Comparison of ENCODE assay signal across 8 cellular contexts in genomic region chr1:32394141-32394889, GRCh38. TPM values are rescaled to one million over a fixed set of nuclear protein-coding genes. Genes with fewer than 3 reads are reported as not detected.
DNase-seq lines count a peak whose midpoint lies in the region; ATAC-seq lines count a peak whose summit lies in the region.

Gene BSDC1 (minus strand): TSS chr1:32394441. CDS start chr1:32394414, 27 bp downstream.

- peak within 1 kb of the TSS; percentile 76 for H3K4me3 ChIP-seq in effector memory CD4-positive, alpha-beta T cell (ENCODE audit: insufficient read depth, low read depth, low read length, poor library complexity, severe bottlenecking)

- peak within 1 kb of the TSS; percentile 94 for H3K27ac ChIP-seq in effector memory CD4-positive, alpha-beta T cell (ENCODE audit: insufficient read depth, low read length, poor library complexity, severe bottlenecking)

- peaks cover 19% of the 10 kb centered on the region for H3K36me3 ChIP-seq in effector memory CD4-positive, alpha-beta T cell (ENCODE audit: control insufficient read depth, insufficient read depth, low read length)

- H3K9me3 ChIP-seq in effector memory CD4-positive, alpha-beta T cell (ENCODE audit: control insufficient read depth, low read length) = no peaks in the 10 kb centered on the region

- DNase-seq in COLO668 (lab: John Stamatoyannopoulos, UW; ENCODE audit: unreplicated experiment) (peak; percentile 100), HT1080 (ENCODE audit: low read depth) (peak; percentile 98), NOMO-1 treated with DMSO at 0.1 percent for 48 hours (lab: John Stamatoyannopoulos, UW; ENCODE audit: unreplicated experiment) (peak; percentile 100), lung microvascular endothelial cell (ENCODE audit: low read depth in 2 of 2) (peak; percentile 99 to 100)
- DNase-seq in activated CD8-positive, alpha-beta memory T cell treated with anti-CD3 and anti-CD28 coated beads for 4 hours (ENCODE audit: low read depth in 2 of 2) = peak; percentile 94 to 95
- DNase-seq in effector memory CD4-positive, alpha-beta T cell = peak; percentile 95 to 96 (median 96)
- DNase-seq in stimulated activated CD4-positive, alpha-beta T cell treated with anti-CD3 and anti-CD28 coated beads, TNF-alpha, amount 100 ng/mL, for 48 hours (ENCODE audit: low read depth in 3 of 3) = peak; percentile 97 to 98 (median 97)

- H3K27me3 ChIP-seq in effector memory CD4-positive, alpha-beta T cell (replicated peaks; ENCODE audit: control insufficient read depth, insufficient read depth, low read length, poor library complexity, severe bottlenecking) = no peaks in the 10 kb centered on the region

- peaks cover 15% of the 10 kb centered on the region for H3K4me1 ChIP-seq in effector memory CD4-positive, alpha-beta T cell (ENCODE audit: control insufficient read depth, insufficient read depth, low read length, poor library complexity, severe bottlenecking)

- ATAC-seq in GM21360 (IDR thresholded peaks at IDR 0.05; ENCODE audit: unreplicated experiment) = peak; percentile 94

RNA-seq across cellular contexts. Expression of gene BSDC1, which starts in this region (rescaled TPM):
- total RNA-seq in HT1080 (2014; rRNA removed; shearing (Covaris generic)) = 31.8 and 33.4 TPM in 2 replicates
- polyA plus RNA-seq in HT1080 (2015; cell fraction: cytosol; rRNA removed) = 37.5 and 41.3 TPM in 2 replicates
- polyA plus RNA-seq in HT1080 (2015; cell fraction: nucleus; rRNA removed) = 69.3 and 81.2 TPM in 2 replicates
- total RNA-seq in lung microvascular endothelial cell = 29.6 and 50.2 TPM in 2 replicates

Comparison
In these comparisons a context has a peak if more than half of its experiments do, and no peak if none do; other contexts are left out.
1. Peak in every context shown above with its lines: DNase-seq, ATAC-seq, H3K4me3 ChIP-seq and H3K27ac ChIP-seq.